1 cellular context compared by ENCODE assay signal in genomic region chr20:33814238-33814712, GRCh38.
TF ChIP-seq lines count a peak whose summit lies in the region.

No MANE protein-coding gene starts in this region.

TF ChIP-seq in SK-N-SH, 30 proteins besides CTCF, POLR2A, EP300 and RAD21 (continued from another document):
- TF ChIP-seq MEF2A (IDR thresholded peaks at IDR 0.05; ENCODE audit: borderline replicate concordance, low read depth) (no peak), TEAD4 (IDR thresholded peaks at IDR 0.05; ENCODE audit: borderline replicate concordance, insufficient read depth) (no peak)
